Comparison of ENCODE assay signal across 8 cellular contexts in genomic region chr3:150407818-150408231, GRCh38. TPM values are rescaled to one million over a fixed set of nuclear protein-coding genes. Genes with fewer than 3 reads are reported as not detected.
A peak's percentile ranks its signal among the peaks of the same experiment; 100 is the strongest.
DNase-seq lines count a peak whose midpoint lies in the region; ATAC-seq and TF ChIP-seq lines count a peak whose summit lies in the region.

No MANE protein-coding gene starts in this region.

- intact Hi-C loops in activated naive CD4-positive, alpha-beta T cell treated with anti-CD3 and anti-CD28 coated beads for 36 hours (cut with micrococcal nuclease), result loop anchor here (1.0 to 10.0 kb wide), 11 partner anchors 23 to 1719 kb away; partner anchors contain the start of genes COMMD2, EIF2A, PFN2 and RNF13
- intact Hi-C loops in thyroid gland (cut with DNase I), result no loop called here

- H3K36me3 ChIP-seq in SK-N-MC (ENCODE audit: insufficient read depth, low read length) (peaks cover 15% of the 10 kb centered on the region), thyroid gland (no peaks in the 10 kb centered on the region)

- TF ChIP-seq CTCF in mesothelial cell of epicardium (IDR thresholded peaks at IDR 0.05; ENCODE audit: unreplicated experiment) (no peak), thyroid gland (IDR thresholded peaks at IDR 0.05) (no peak)

- ATAC-seq in HG03135 (IDR thresholded peaks at IDR 0.05; ENCODE audit: unreplicated experiment), result peak; percentile 3
- ATAC-seq in central memory CD8-positive, alpha-beta T cell (replicated peaks; ENCODE audit: extremely low read depth, poor library complexity, severe bottlenecking), result peak; percentile 7

- H3K27ac ChIP-seq in SK-N-MC, result peak overlapping the region; percentile 99
- H3K27ac ChIP-seq in thyroid gland, result peak overlapping the region; percentile 99 to 100 (median 100)

- TF ChIP-seq POLR2A in thyroid gland (IDR thresholded peaks at IDR 0.05), result no peak

- 0 to 1% methylated on average over 15 of the region's 15 CpGs for WGBS in thyroid gland, 2 donors

- peak overlapping the region; percentile 77 for H3K4me3 Mint-ChIP-seq in activated naive CD4-positive, alpha-beta T cell treated with anti-CD3 and anti-CD28 coated beads for 36 hours
- peak overlapping the region; percentile 74 for H3K4me3 Mint-ChIP-seq in central memory CD8-positive, alpha-beta T cell
- H3K4me3 Mint-ChIP-seq in mesothelial cell of epicardium, result peak overlapping the region; percentile 74

- H3K4me3 ChIP-seq in SK-N-MC (peak overlapping the region; percentile 88), thyroid gland (replicated peaks in 1 of 3) (peak overlapping the region in 2 of 3 donors; percentile 29 to 87)

- peaks cover 17% of the 10 kb centered on the region for H3K4me1 Mint-ChIP-seq in activated naive CD4-positive, alpha-beta T cell treated with anti-CD3 and anti-CD28 coated beads for 36 hours (ENCODE audit: low read depth)
- H3K4me1 Mint-ChIP-seq in central memory CD8-positive, alpha-beta T cell, result peaks cover 26% of the 10 kb centered on the region
- peaks cover 34% of the 10 kb centered on the region for H3K4me1 Mint-ChIP-seq in mesothelial cell of epicardium

- no peaks in the 10 kb centered on the region for H3K27me3 ChIP-seq in thyroid gland

- peaks cover 13% of the 10 kb centered on the region for H3K36me3 Mint-ChIP-seq in activated naive CD4-positive, alpha-beta T cell treated with anti-CD3 and anti-CD28 coated beads for 36 hours (ENCODE audit: low read depth)
- peaks cover 28% of the 10 kb centered on the region for H3K36me3 Mint-ChIP-seq in central memory CD8-positive, alpha-beta T cell (ENCODE audit: insufficient read depth)
- peaks cover 2% of the 10 kb centered on the region for H3K36me3 Mint-ChIP-seq in mesothelial cell of epicardium

- no peaks in the 10 kb centered on the region for H3K9me3 ChIP-seq in SK-N-MC (ENCODE audit: low read depth, low read length)
- no peaks in the 10 kb centered on the region for H3K9me3 ChIP-seq in thyroid gland

- H3K27me3 Mint-ChIP-seq in activated naive CD4-positive, alpha-beta T cell treated with anti-CD3 and anti-CD28 coated beads for 36 hours (ENCODE audit: low read depth), result no peaks in the 10 kb centered on the region
- no peaks in the 10 kb centered on the region for H3K27me3 Mint-ChIP-seq in central memory CD8-positive, alpha-beta T cell
- no peaks in the 10 kb centered on the region for H3K27me3 Mint-ChIP-seq in mesothelial cell of epicardium (ENCODE audit: low read depth)

- peak overlapping the region; percentile 94 for H3K9ac ChIP-seq in SK-N-MC (ENCODE audit: insufficient read length)

- no peaks in the 10 kb centered on the region for H3K9me3 Mint-ChIP-seq in activated naive CD4-positive, alpha-beta T cell treated with anti-CD3 and anti-CD28 coated beads for 36 hours
- H3K9me3 Mint-ChIP-seq in central memory CD8-positive, alpha-beta T cell, result no peaks in the 10 kb centered on the region
- H3K9me3 Mint-ChIP-seq in mesothelial cell of epicardium, result no peaks in the 10 kb centered on the region

- DNase-seq in activated naive CD4-positive, alpha-beta T cell treated with anti-CD3 and anti-CD28 coated beads for 36 hours, result no peak
- DNase-seq in activated naive CD4-positive, alpha-beta T cell treated with Interleukin-2 at 50 U/mL for 16 hours, result no peak
- DNase-seq in SK-N-MC (ENCODE audit: low read depth, low spot score), result peak; percentile 79
- peak in 1 of 2 donors; percentile 14 for DNase-seq in central memory CD8-positive, alpha-beta T cell (ENCODE audit: low spot score in 2 of 2)
- no peak for DNase-seq in mesothelial cell of epicardium (ENCODE audit: low spot score in 2 of 2, unreplicated experiment in 2 of 2)
- peak; percentile 95 to 96 for DNase-seq in thyroid gland
- DNase-seq in NCI-H774 (lab: John Stamatoyannopoulos, UW), result no peak

- peak overlapping the region; percentile 99 for H3K27ac Mint-ChIP-seq in activated naive CD4-positive, alpha-beta T cell treated with anti-CD3 and anti-CD28 coated beads for 36 hours
- peak overlapping the region; percentile 95 for H3K27ac Mint-ChIP-seq in central memory CD8-positive, alpha-beta T cell (ENCODE audit: low read depth)
- peak overlapping the region; percentile 100 for H3K27ac Mint-ChIP-seq in mesothelial cell of epicardium

- H3K4me1 ChIP-seq in thyroid gland, result peaks cover 0 to 10% of the 10 kb centered on the region in 2 donors

- CTCF ChIA-PET in activated naive CD4-positive, alpha-beta T cell treated with anti-CD3 and anti-CD28 coated beads for 36 hours (lab: Charles Lee), result interaction anchor here (0.9 to 5.6 kb wide), 4 partner anchors 31 to 181 kb away, joined by 3 to 40 read pairs (median 3); no protein-coding TSS in a partner anchor

RNA-seq across cellular contexts. Expression of gene TSC22D2, which starts 0.3 kb away (rescaled TPM):
- 10 to 100 TPM; 13.0 to 13.7 TPM for total RNA-seq in activated naive CD4-positive, alpha-beta T cell treated with anti-CD3 and anti-CD28 coated beads for 36 hours
- total RNA-seq in mesothelial cell of epicardium (68.7 to 73.2 TPM (median 71.2 TPM) in 3 replicates), thyroid gland (10 to 100 TPM; 14.4 to 35.1 (median 21.2) TPM)

Comparison
In these comparisons a context has a peak if more than half of its experiments do, and no peak if none do; other contexts are left out.
1. DNase-seq: peak in SK-N-MC (single experiment) and thyroid gland (2 of 2); none in activated naive CD4-positive, alpha-beta T cell treated with anti-CD3 and anti-CD28 coated beads for 36 hours (single experiment), activated naive CD4-positive, alpha-beta T cell treated with Interleukin-2 at 50 U/mL for 16 hours (single experiment), mesothelial cell of epicardium (0 of 2) and NCI-H774 (single experiment).
2. Peak in every context shown above with its lines, with median percentiles within 50 percentile points of each other: H3K27ac Mint-ChIP-seq and H3K4me3 Mint-ChIP-seq.